ENCODE assay signal across 9 cellular contexts in genomic region chr4:73970011-73970410, GRCh38. TPM values are rescaled to one million over a fixed set of nuclear protein-coding genes. Genes with fewer than 3 reads are reported as not detected.
"Had no signal": no experiment of that assay in that cellular context is flagged by ENCODE, and none has a peak within 500 bp of the region (broad histone marks: within the 10 kb centered on the region; RNA-seq: fewer than 3 reads in every experiment).

No MANE protein-coding gene starts in this region.

- H3K4me3 ChIP-seq: GM12878 had no signal

- FAIRE-seq: G401.6, GM12878, GM12891, GM12892, GM18507, GM19239 had no signal

- DNase-seq: GDM1, GF-D8 had no signal

- ATAC-seq: GM12878 had no signal

RNA-seq across cellular contexts. Expression of gene PF4, which starts 11.8 kb away (rescaled TPM):
- total RNA-seq: G401, GM12878 had no signal
- polyA plus RNA-seq: GM12878 had no signal

RNA-seq across cellular contexts. Expression of gene PPBP, which starts 18.0 kb away (rescaled TPM):
- total RNA-seq: G401, GM12878 had no signal
- polyA plus RNA-seq: GM12878 had no signal

RNA-seq across cellular contexts. Expression of gene CXCL5, which starts 28.5 kb away (rescaled TPM):
- total RNA-seq: G401, GM12878 had no signal
- polyA plus RNA-seq: GM12878 had no signal
